In genomic region chr7:63117-63480, GRCh38 we compare ENCODE assay signal across 1 cellular context.
TF ChIP-seq lines count a peak whose summit lies in the region.

No MANE protein-coding gene starts in this region.

TF ChIP-seq in H1, 55 proteins besides CTCF, POLR2A, EP300 and RAD21:
- TF ChIP-seq KDM4A (IDR thresholded peaks at IDR 0.05; ENCODE audit: low read depth, low read length, severe bottlenecking) (no peak), ZNF274 (IDR thresholded peaks at IDR 0.05; ENCODE audit: borderline replicate concordance, extremely low read depth, low read length) (no peak), ASH2L (IDR thresholded peaks at IDR 0.05; ENCODE audit: low read length) (no peak), TAF1 (IDR thresholded peaks at IDR 0.05; ENCODE audit: low read depth, low read length) (no peak), CHD1 (IDR thresholded peaks at IDR 0.05; ENCODE audit: low read depth, low read length) (no peak), NANOG (IDR thresholded peaks at IDR 0.05; ENCODE audit: insufficient read depth, low read depth, low read length, poor library complexity, severe bottlenecking) (no peak), BCL11A (IDR thresholded peaks at IDR 0.05; ENCODE audit: low read depth in 2 of 2, low read length in 2 of 2) (no peak), CTBP2 (IDR thresholded peaks at IDR 0.05; ENCODE audit: borderline replicate concordance, insufficient read depth, insufficient read length, low read length) (no peak), CEBPB (IDR thresholded peaks at IDR 0.05; ENCODE audit: low read depth, low read length) (no peak), CBX5 (IDR thresholded peaks at IDR 0.05; ENCODE audit: low read depth, low read length) (no peak), NRF1 (IDR thresholded peaks at IDR 0.05; ENCODE audit: low read depth, low read length) (no peak)
TF ChIP-seq in H1: peak in this region for 0.
